In the genomic region with DNA sequence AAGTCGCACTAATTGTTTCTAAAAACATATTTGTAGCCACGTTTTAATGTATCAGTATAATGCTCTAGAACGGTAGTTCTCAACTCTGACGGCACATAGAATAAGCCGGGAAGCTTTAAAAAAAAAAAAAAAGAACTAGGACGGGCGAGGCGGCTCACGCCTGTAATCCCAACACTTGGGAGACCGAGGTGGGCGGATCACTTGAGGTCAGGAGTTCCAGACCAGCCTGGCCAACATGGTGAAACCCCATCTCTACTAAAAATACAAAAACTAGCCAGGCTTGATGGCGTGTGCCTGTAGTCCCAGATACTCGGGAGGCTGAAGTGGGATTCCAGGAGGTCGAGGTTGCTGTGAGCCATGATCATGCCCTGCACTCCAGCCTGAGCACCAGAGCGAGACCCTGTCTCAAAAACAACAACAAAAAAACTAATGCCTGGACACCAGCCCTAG, we compare ENCODE assay signal across 8 cellular contexts. TPM values are rescaled to one million over a fixed set of nuclear protein-coding genes. Genes with fewer than 3 reads are reported as not detected.
DNase-seq lines count a peak whose midpoint lies in the region; ATAC-seq, FAIRE-seq and TF ChIP-seq lines count a peak whose summit lies in the region.

No MANE protein-coding gene starts in this region.

- intact Hi-C loops in activated T-helper 1 cell treated with anti-CD3 and anti-CD28 coated beads, Interleukin-12 subunit alpha, Interleukin-12 subunit beta, Interleukin-2, Interleukin-4 antibody, amounts not matched to agents 30 ng/mL and 10 ng/mL and 1 ng/mL, durations not matched to agents 14 hours and 24 hours and 36 hours (cut with micrococcal nuclease): no loop called here

- peak overlapping the region; percentile 90 for H3K4me3 Mint-ChIP-seq in activated T-helper 1 cell treated with anti-CD3 and anti-CD28 coated beads, Interleukin-12 subunit alpha, Interleukin-12 subunit beta, Interleukin-2, Interleukin-4 antibody, amounts not matched to agents 30 ng/mL and 10 ng/mL and 1 ng/mL, durations not matched to agents 14 hours and 24 hours and 36 hours

- no peaks in the 10 kb centered on the region for H3K9me3 Mint-ChIP-seq in activated T-helper 1 cell treated with anti-CD3 and anti-CD28 coated beads, Interleukin-12 subunit alpha, Interleukin-12 subunit beta, Interleukin-2, Interleukin-4 antibody, amounts not matched to agents 30 ng/mL and 10 ng/mL and 1 ng/mL, durations not matched to agents 14 hours and 24 hours and 36 hours

- POLR2A ChIA-PET in HEK293T (lab: Yijun Ruan, JAX): interaction anchor here (0.8 to 3.4 kb wide), 22 partner anchors 9 to 362 kb away, joined by 3 to 72 read pairs (median 4); a partner anchor contains a TSS

- no peak for FAIRE-seq in small intestine (lab: Jason Lieb, UNC)

- peaks cover 3% of the 10 kb centered on the region for H3K36me3 Mint-ChIP-seq in activated T-helper 1 cell treated with anti-CD3 and anti-CD28 coated beads, Interleukin-12 subunit alpha, Interleukin-12 subunit beta, Interleukin-2, Interleukin-4 antibody, amounts not matched to agents 30 ng/mL and 10 ng/mL and 1 ng/mL, durations not matched to agents 14 hours and 24 hours and 36 hours (ENCODE audit: low read depth)

- no CpG with 5 or more reads among the region's 15 CpGs for WGBS in iPS DF 6.9 (ENCODE audit: insufficient coverage, insufficient read length)
- 18 to 43% (median 35%) methylated on average over 15 of the region's 15 CpGs for WGBS in small intestine, 3 donors

- no peak overlapping the region for H3K27ac ChIP-seq in iPS DF 6.9 (ENCODE audit: low read length)
- H3K27ac ChIP-seq in small intestine (ENCODE audit: low read depth in 1 of 2, low read length in 1 of 2): peak overlapping the region; percentile 93

- no peak for ATAC-seq in HG02884 (IDR thresholded peaks at IDR 0.05; ENCODE audit: unreplicated experiment)

- H3K27me3 ChIP-seq in iPS DF 6.9 (ENCODE audit: control insufficient read depth, insufficient read depth, low read length): no peaks in the 10 kb centered on the region
- no peaks in the 10 kb centered on the region for H3K27me3 ChIP-seq in small intestine (ENCODE audit: control insufficient read depth in 2 of 2, insufficient read depth in 2 of 2, low read length in 2 of 2)

- H3K9me3 ChIP-seq in iPS DF 6.9 (ENCODE audit: control insufficient read depth, insufficient read depth, low read length): no peaks in the 10 kb centered on the region
- no peaks in the 10 kb centered on the region for H3K9me3 ChIP-seq in small intestine (ENCODE audit: control insufficient read depth, low read depth)

- CTCF ChIA-PET in HEK293T (lab: Yijun Ruan, JAX): interaction anchor here (1.0 kb wide), 2 partner anchors 9 to 63 kb away, joined by 3 read pairs; a partner anchor contains a TSS

- no peaks in the 10 kb centered on the region for H3K27me3 Mint-ChIP-seq in activated T-helper 1 cell treated with anti-CD3 and anti-CD28 coated beads, Interleukin-12 subunit alpha, Interleukin-12 subunit beta, Interleukin-2, Interleukin-4 antibody, amounts not matched to agents 30 ng/mL and 10 ng/mL and 1 ng/mL, durations not matched to agents 14 hours and 24 hours and 36 hours (ENCODE audit: insufficient read depth)

- DNase-seq in HEK293T (ENCODE audit: extremely low spot score): no peak
- DNase-seq in activated T-helper 1 cell treated with anti-CD3 and anti-CD28 coated beads, Interleukin-12 subunit alpha, Interleukin-12 subunit beta, Interleukin-2, Interleukin-4 antibody, amounts not matched to agents 30 ng/mL and 10 ng/mL and 1 ng/mL, durations not matched to agents 14 hours and 24 hours and 36 hours (ENCODE audit: low spot score): no peak
- DNase-seq in iPS DF 6.9 (ENCODE audit: low read depth, low spot score): no peak
- no peak for DNase-seq in small intestine
- no peak for DNase-seq in DMS153 (lab: John Stamatoyannopoulos, UW)
- no peak for DNase-seq in SHP77 (lab: John Stamatoyannopoulos, UW)
- DNase-seq in iPS-NIHi11 (ENCODE audit: low spot score): no peak

- H3K36me3 ChIP-seq in iPS DF 6.9 (ENCODE audit: control insufficient read depth, insufficient read depth, low read length) (no peaks in the 10 kb centered on the region), small intestine (ENCODE audit: control insufficient read depth in 2 of 2, insufficient read depth in 2 of 2, low read length in 2 of 2) (no peaks in the 10 kb centered on the region)

- H3K4me3 ChIP-seq in iPS DF 6.9 (ENCODE audit: low read length): peak overlapping the region; percentile 7; the same call in 1 of the 2 replicates
- H3K4me3 ChIP-seq in small intestine (ENCODE audit: low read depth in 1 of 2, low read length in 2 of 2): peak overlapping the region; percentile 80 to 83

- H3K4me1 ChIP-seq in iPS DF 6.9 (ENCODE audit: control insufficient read depth, insufficient read depth, low read length): no peaks in the 10 kb centered on the region; the same call in 1 of the 2 replicates
- H3K4me1 ChIP-seq in small intestine (ENCODE audit: control insufficient read depth in 2 of 2, insufficient read depth in 1 of 2, low read depth in 1 of 2, low read length in 1 of 2): peaks cover 0 to 7% of the 10 kb centered on the region in 2 donors

- H3K4me1 Mint-ChIP-seq in activated T-helper 1 cell treated with anti-CD3 and anti-CD28 coated beads, Interleukin-12 subunit alpha, Interleukin-12 subunit beta, Interleukin-2, Interleukin-4 antibody, amounts not matched to agents 30 ng/mL and 10 ng/mL and 1 ng/mL, durations not matched to agents 14 hours and 24 hours and 36 hours (ENCODE audit: low read depth): peaks cover 21% of the 10 kb centered on the region

- peak overlapping the region; percentile 81 for H3K27ac Mint-ChIP-seq in activated T-helper 1 cell treated with anti-CD3 and anti-CD28 coated beads, Interleukin-12 subunit alpha, Interleukin-12 subunit beta, Interleukin-2, Interleukin-4 antibody, amounts not matched to agents 30 ng/mL and 10 ng/mL and 1 ng/mL, durations not matched to agents 14 hours and 24 hours and 36 hours

TF ChIP-seq in HEK293T, 16 proteins besides CTCF, POLR2A, EP300 and RAD21:
- no peak for TF ChIP-seq BHLHE40 (IDR thresholded peaks at IDR 0.05; ENCODE audit: borderline replicate concordance)
- no peak for TF ChIP-seq CTBP1 (IDR thresholded peaks at IDR 0.05; ENCODE audit: borderline replicate concordance)
- no peak for TF ChIP-seq L3MBTL2 (conservative IDR thresholded peaks at IDR 0.05)
- TF ChIP-seq ELF4 (IDR thresholded peaks at IDR 0.05): no peak
- peak; percentile 90 for TF ChIP-seq ZNF384 (IDR thresholded peaks at IDR 0.05)
- no peak for TF ChIP-seq FOXA1 (IDR thresholded peaks at IDR 0.05)

RNA-seq across cellular contexts. Expression of a gene that starts 0.7 kb away (rescaled TPM):
- 15.5 and 17.3 TPM in 2 replicates for total RNA-seq in activated T-helper 1 cell treated with anti-CD3 and anti-CD28 coated beads, Interleukin-12 subunit alpha, Interleukin-12 subunit beta, Interleukin-2, Interleukin-4 antibody, amounts not matched to agents 30 ng/mL and 10 ng/mL and 1 ng/mL, durations not matched to agents 14 hours and 24 hours and 36 hours
- polyA plus RNA-seq in small intestine: 10 to 100 TPM; 28.6 to 48.1 (median 31.2) TPM

RNA-seq across cellular contexts. Expression of a gene that starts 9.7 kb away (rescaled TPM):
- 99.0 and 100 TPM in 2 replicates for total RNA-seq in activated T-helper 1 cell treated with anti-CD3 and anti-CD28 coated beads, Interleukin-12 subunit alpha, Interleukin-12 subunit beta, Interleukin-2, Interleukin-4 antibody, amounts not matched to agents 30 ng/mL and 10 ng/mL and 1 ng/mL, durations not matched to agents 14 hours and 24 hours and 36 hours
- 100 to 1,000 TPM in 2 of 3 donors, 10 to 100 TPM in 1; 61.0 to 409 (median 207) TPM for polyA plus RNA-seq in small intestine

RNA-seq across cellular contexts. Expression of a gene that starts 26.6 kb away (rescaled TPM):
- 1.6 and 2.5 TPM in 2 replicates for total RNA-seq in activated T-helper 1 cell treated with anti-CD3 and anti-CD28 coated beads, Interleukin-12 subunit alpha, Interleukin-12 subunit beta, Interleukin-2, Interleukin-4 antibody, amounts not matched to agents 30 ng/mL and 10 ng/mL and 1 ng/mL, durations not matched to agents 14 hours and 24 hours and 36 hours
- 100 to 1,000 TPM in 2 of 3 donors, 10 to 100 TPM in 1; 50.3 to 145 (median 119) TPM for polyA plus RNA-seq in small intestine
